In the genomic region with DNA sequence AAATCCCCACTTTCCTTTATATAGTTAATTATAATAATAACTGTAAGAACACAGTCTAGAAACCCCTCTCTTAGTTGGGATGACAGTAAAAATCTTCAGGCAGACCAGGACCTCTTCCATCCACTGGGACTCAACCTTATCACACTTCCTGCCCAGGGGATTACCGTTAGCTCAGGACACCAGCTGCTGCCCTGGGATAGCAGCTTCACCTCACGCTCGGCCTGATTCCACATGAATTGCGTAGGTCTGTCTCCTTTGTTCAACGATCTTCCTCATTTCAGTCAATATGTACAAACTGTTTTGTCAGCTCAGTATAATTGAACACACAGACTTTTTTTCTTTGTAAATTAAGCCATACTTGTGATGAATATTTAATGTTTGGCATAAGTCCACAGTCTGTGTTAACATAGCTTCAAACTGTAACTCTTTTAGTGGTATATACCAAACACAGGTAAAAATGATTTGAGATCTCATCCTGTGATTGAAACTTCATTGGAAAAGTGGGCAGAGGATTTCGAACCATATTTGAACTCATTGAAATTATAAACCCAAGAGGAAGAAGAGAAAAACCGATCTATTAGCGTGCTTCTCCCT, we compare ENCODE assay signal across 25 cellular contexts.
DNase-seq lines count a peak whose midpoint lies in the region; ATAC-seq, FAIRE-seq and TF ChIP-seq lines count a peak whose summit lies in the region.
"Had no signal": no experiment of that assay in that cellular context is flagged by ENCODE, and none has a peak within 500 bp of the region (broad histone marks: within the 10 kb centered on the region; RNA-seq: fewer than 3 reads in every experiment).

No MANE protein-coding gene starts in this region.

- DNase-seq in CD14-positive monocyte (ENCODE audit: low spot score), result peak; percentile 49
- no peak for DNase-seq in GM23338 (ENCODE audit: low spot score)
- DNase-seq in OCI-M2 (lab: John Stamatoyannopoulos, UW; ENCODE audit: unreplicated experiment), result peak; percentile 71
- DNase-seq in fibroblast of villous mesenchyme (ENCODE audit: low read depth), result peak; percentile 24
- no peak for DNase-seq in frontal cortex (ENCODE audit: low spot score in 2 of 2)
- DNase-seq in putamen (ENCODE audit: low spot score), result no peak
- no peak for DNase-seq in activated CD4-positive, CD25-positive, alpha-beta regulatory T cell (lab: John Stamatoyannopoulos, UW)
- DNase-seq: activated CD4-positive, alpha-beta T cell treated with anti-CD3 and anti-CD28 coated beads, Interleukin-2, amount 10 ng/mL, durations not matched to agents 7 days and 5 days; activated naive CD4-positive, alpha-beta T cell treated with anti-CD3 and anti-CD28 coated beads for 36 hours; activated T-cell treated with anti-CD3 and anti-CD28 coated beads, Interleukin-2, amount 50 U/mL, for 48 hours; brain microvascular endothelial cell; COR-L47; DND-41; HCEC 1CT; naive thymus-derived CD4-positive, alpha-beta T cell; NCI-H1092; NCI-H187; NCI-H2171; NCI-H510A treated with DMSO at 0.1 percent for 48 hours had no signal

- TF ChIP-seq CTCF in CD14-positive monocyte (IDR thresholded peaks at IDR 0.05), result no peak
- no peak for TF ChIP-seq CTCF in GM23338 (conservative IDR thresholded peaks at IDR 0.05; ENCODE audit: low read depth in 2 of 2)
- no peak for TF ChIP-seq CTCF in fibroblast of villous mesenchyme (IDR thresholded peaks at IDR 0.05; ENCODE audit: insufficient read depth, low read depth, low read length)

- H3K27ac ChIP-seq in GM23338 (ENCODE audit: low read depth), result no peak overlapping the region
- H3K27ac ChIP-seq: brain microvascular endothelial cell, skin epidermis, VCaP had no signal

- H3K27me3 ChIP-seq in GM23338 (ENCODE audit: insufficient read depth), result no peaks in the 10 kb centered on the region
- H3K27me3 ChIP-seq: brain microvascular endothelial cell had no signal

- H3K4me1 ChIP-seq in GM23338 (ENCODE audit: insufficient read depth), result no peaks in the 10 kb centered on the region

- H3K36me3 Mint-ChIP-seq in CD14-positive monocyte, result peaks cover 0 to 10% of the 10 kb centered on the region in 2 donors
- H3K36me3 Mint-ChIP-seq in GM23338 (ENCODE audit: low read depth), result no peaks in the 10 kb centered on the region

- intact Hi-C loops in CD14-positive monocyte (cut with micrococcal nuclease), result no loop called here

- H2AFZ ChIP-seq in GM23338, result no peak overlapping the region

- no peaks in the 10 kb centered on the region for H4K20me1 ChIP-seq in GM23338 (replicated peaks; ENCODE audit: insufficient read depth)

- no peaks in the 10 kb centered on the region for H3F3A ChIP-seq in GM23338 (replicated peaks; ENCODE audit: low read depth)

- ATAC-seq in GM23338, result no peak
- ATAC-seq: left lobe of liver; naive thymus-derived CD4-positive, alpha-beta T cell had no signal

- H3K4me1 Mint-ChIP-seq in CD14-positive monocyte (peaks cover 21% of the 10 kb centered on the region), GM23338 (no peaks in the 10 kb centered on the region)

- no peaks in the 10 kb centered on the region for H3K79me2 ChIP-seq in GM23338 (replicated peaks; ENCODE audit: insufficient read depth)

- 0 out of 2 replicates have a peak, but pooled peaks cover 5% of the 10 kb centered on the region for H3K9me2 ChIP-seq in GM23338 (ENCODE audit: insufficient read depth)

- H3K4me3 ChIP-seq in GM23338 (no peak overlapping the region), fibroblast of villous mesenchyme (ENCODE audit: low read depth, low read length) (no peak overlapping the region)
- H3K4me3 ChIP-seq: skin epidermis had no signal

- H3K27me3 Mint-ChIP-seq in CD14-positive monocyte (ENCODE audit: low read depth in 3 of 3), result no peaks in the 10 kb centered on the region
- no peaks in the 10 kb centered on the region for H3K27me3 Mint-ChIP-seq in GM23338 (ENCODE audit: insufficient read depth, low read depth, poor library complexity)
- H3K27me3 Mint-ChIP-seq: activated CD4-positive, alpha-beta T cell treated with anti-CD3 and anti-CD28 coated beads, Interleukin-2, amount 10 ng/mL, durations not matched to agents 7 days and 5 days; B cell; stimulated activated naive CD8-positive, alpha-beta T cell treated with anti-CD3 and anti-CD28 coated beads, Interleukin-15, Interleukin-2, amounts not matched to agents 100 ng/mL and 50 ng/mL, for 24 hours had no signal

- H3K4me2 ChIP-seq in GM23338, result no peak overlapping the region

- FAIRE-seq in frontal cortex (lab: Jason Lieb, UNC), result no peak

- H3K27ac Mint-ChIP-seq in CD14-positive monocyte (peak overlapping the region; percentile 58 to 88 (median 81)), GM23338 (0 out of 2 replicates have a peak overlapping the region, but pooled peaks have one; percentile 4)
- H3K27ac Mint-ChIP-seq: activated naive CD4-positive, alpha-beta T cell treated with anti-CD3 and anti-CD28 coated beads for 36 hours; B cell; naive thymus-derived CD4-positive, alpha-beta T cell; stimulated activated naive CD8-positive, alpha-beta T cell treated with anti-CD3 and anti-CD28 coated beads, Interleukin-15, Interleukin-2, amounts not matched to agents 100 ng/mL and 50 ng/mL, for 24 hours; T-helper 1 cell treated with Interleukin-12 subunit alpha and Interleukin-12 subunit beta and Interleukin-4 antibody, amounts not matched to agents 30 μg/mL and 1 μg/mL, for 36 hours had no signal

- H3K36me3 ChIP-seq in GM23338 (ENCODE audit: insufficient read depth), result no peaks in the 10 kb centered on the region
- H3K36me3 ChIP-seq: brain microvascular endothelial cell had no signal

- peak overlapping the region in 1 of 2 donors; percentile 51 for H3K4me3 Mint-ChIP-seq in CD14-positive monocyte
- no peak overlapping the region for H3K4me3 Mint-ChIP-seq in GM23338
- H3K4me3 Mint-ChIP-seq: activated CD4-positive, alpha-beta T cell treated with anti-CD3 and anti-CD28 coated beads, Interleukin-2, amount 10 ng/mL, durations not matched to agents 7 days and 5 days; activated naive CD4-positive, alpha-beta T cell treated with anti-CD3 and anti-CD28 coated beads for 36 hours; B cell; naive thymus-derived CD4-positive, alpha-beta T cell; stimulated activated naive CD8-positive, alpha-beta T cell treated with anti-CD3 and anti-CD28 coated beads, Interleukin-15, Interleukin-2, amounts not matched to agents 100 ng/mL and 50 ng/mL, for 24 hours; T-helper 1 cell treated with Interleukin-12 subunit alpha and Interleukin-12 subunit beta and Interleukin-4 antibody, amounts not matched to agents 30 μg/mL and 1 μg/mL, for 36 hours had no signal

- H3K9me3 Mint-ChIP-seq in CD14-positive monocyte (no peaks in the 10 kb centered on the region), GM23338 (no peaks in the 10 kb centered on the region)
- H3K9me3 Mint-ChIP-seq: activated CD4-positive, alpha-beta T cell treated with anti-CD3 and anti-CD28 coated beads, Interleukin-2, amount 10 ng/mL, durations not matched to agents 7 days and 5 days; activated naive CD4-positive, alpha-beta T cell treated with anti-CD3 and anti-CD28 coated beads for 36 hours; stimulated activated naive CD8-positive, alpha-beta T cell treated with anti-CD3 and anti-CD28 coated beads, Interleukin-15, Interleukin-2, amounts not matched to agents 100 ng/mL and 50 ng/mL, for 24 hours; T-helper 1 cell treated with Interleukin-12 subunit alpha and Interleukin-12 subunit beta and Interleukin-4 antibody, amounts not matched to agents 30 μg/mL and 1 μg/mL, for 36 hours had no signal

TF ChIP-seq in GM23338, 12 proteins besides CTCF, POLR2A, EP300 and RAD21 (continues in another document):
- no peak for TF ChIP-seq ETS1 (IDR thresholded peaks at IDR 0.05)

Comparison
In these comparisons a context has a peak if more than half of its experiments do, and no peak if none do; other contexts are left out.
1. DNase-seq: peak in CD14-positive monocyte (single experiment), OCI-M2 (single experiment) and fibroblast of villous mesenchyme (single experiment); none in GM23338 (single experiment), frontal cortex (0 of 2), putamen (single experiment) and activated CD4-positive, CD25-positive, alpha-beta regulatory T cell (0 of 4).